ENCODE assay signal across 20 cellular contexts in the genomic region with DNA sequence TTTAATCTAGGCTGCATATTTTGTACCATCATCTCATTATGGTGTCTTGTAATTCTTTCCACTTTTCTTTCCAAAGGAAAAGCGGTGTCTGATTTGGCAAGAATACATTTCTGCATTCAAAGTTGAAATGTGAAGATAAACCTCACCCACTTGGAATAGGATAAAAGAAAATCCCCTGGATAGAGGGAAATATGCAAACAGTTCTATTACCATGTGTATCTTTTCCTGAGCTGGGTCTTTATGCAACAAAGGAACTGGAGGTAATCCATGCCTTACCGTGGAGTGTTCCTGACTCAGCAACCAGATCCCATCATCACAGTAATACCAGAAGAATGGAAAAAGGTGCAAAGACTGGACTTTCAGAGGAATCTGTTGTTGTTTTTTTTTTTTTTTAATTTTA. TPM values are rescaled to one million over a fixed set of nuclear protein-coding genes. Genes with fewer than 3 reads are reported as not detected.
"Had no signal": no experiment of that assay in that cellular context is flagged by ENCODE, and none has a peak within 500 bp of the region (broad histone marks: within the 10 kb centered on the region; RNA-seq: fewer than 3 reads in every experiment).

No MANE protein-coding gene starts in this region.

- DNase-seq: effector memory CD8-positive, alpha-beta T cell; esophagus squamous epithelium; foreskin keratinocyte; immature natural killer cell; left ventricle myocardium inferior; lower lobe of right lung; midbrain; naive B cell; occipital lobe; small intestine; stimulated activated CD4-positive, alpha-beta T cell treated with anti-CD3 and anti-CD28 coated beads, Interleukin-2, amount 100 ng/mL, for 48 hours; stimulated activated naive CD4-positive, alpha-beta T cell treated with Interleukin-2 at 50 U/mL for 16 hours; thyroid gland had no signal

- H3K36me3 ChIP-seq: esophagus squamous epithelium, left ventricle myocardium inferior, lower lobe of right lung, right atrium auricular region, suprapubic skin, thyroid gland, upper lobe of left lung, vagina had no signal

- H3K4me3 ChIP-seq: esophagus squamous epithelium, left ventricle myocardium inferior, lower lobe of right lung, right atrium auricular region, suprapubic skin, thyroid gland, upper lobe of left lung, vagina had no signal

- H3K9me3 ChIP-seq: esophagus squamous epithelium, left ventricle myocardium inferior, lower lobe of right lung, right atrium auricular region, suprapubic skin, thyroid gland, upper lobe of left lung, vagina had no signal

- H3K4me1 ChIP-seq: foreskin keratinocyte had no signal

- FAIRE-seq: colon, keratinocyte, small intestine had no signal

- H3K27ac ChIP-seq: epithelial cell of prostate, esophagus squamous epithelium, foreskin keratinocyte, left ventricle myocardium inferior, lower lobe of right lung, right atrium auricular region, suprapubic skin, thyroid gland, upper lobe of left lung, vagina had no signal

- ATAC-seq: effector memory CD8-positive, alpha-beta T cell; foreskin keratinocyte; lower lobe of right lung had no signal

- H3K27me3 ChIP-seq: esophagus squamous epithelium, right atrium auricular region, suprapubic skin, thyroid gland, upper lobe of left lung, vagina had no signal

RNA-seq across cellular contexts. Expression of a gene that starts 55.4 kb away (rescaled TPM):
- polyA plus RNA-seq: immature natural killer cell had no signal
